1 cellular context compared by ENCODE assay signal in genomic region chr17:49691677-49692191, GRCh38.
TF ChIP-seq lines count a peak whose summit lies in the region.

No MANE protein-coding gene starts in this region.

TF ChIP-seq in endothelial cell of umbilical vein, 7 proteins besides CTCF, POLR2A, EP300 and RAD21:
- no peak for TF ChIP-seq GATA2 (IDR thresholded peaks at IDR 0.05; ENCODE audit: insufficient read depth, insufficient read length, low read depth, low read length)
- TF ChIP-seq POLR2AphosphoS5 (IDR thresholded peaks at IDR 0.05; ENCODE audit: insufficient read depth, low read depth, low read length) = no peak
- no peak for TF ChIP-seq EZH2 (IDR thresholded peaks at IDR 0.05; ENCODE audit: borderline replicate concordance, low read depth, low read length, severe bottlenecking)
- no peak for TF ChIP-seq MYC (IDR thresholded peaks at IDR 0.05; ENCODE audit: low read depth, low read length)
- TF ChIP-seq JUN (IDR thresholded peaks at IDR 0.05; ENCODE audit: borderline replicate concordance, insufficient read depth, insufficient read length, low read depth) = no peak
- no peak for TF ChIP-seq MAX (IDR thresholded peaks at IDR 0.05; ENCODE audit: insufficient read depth, insufficient read length)
